In genomic region chr1:44835738-44836675, GRCh38 we compare ENCODE assay signal across 8 cellular contexts. TPM values are rescaled to one million over a fixed set of nuclear protein-coding genes. Genes with fewer than 3 reads are reported as not detected.
A peak's percentile ranks its signal among the peaks of the same experiment; 100 is the strongest.
DNase-seq lines count a peak whose midpoint lies in the region; ATAC-seq and TF ChIP-seq lines count a peak whose summit lies in the region.

No MANE protein-coding gene starts in this region.

- peak overlapping the region in 4 of 8 donors; percentile 19 to 69 (median 42) for H3K4me3 Mint-ChIP-seq in CD4-positive, alpha-beta memory T cell

- no peak overlapping the region for H2AK5ac ChIP-seq in trophoblast cell (ENCODE audit: low read length)

- no peak overlapping the region for H4K91ac ChIP-seq in trophoblast cell (ENCODE audit: low read depth, low read length)

- H2BK5ac ChIP-seq in trophoblast cell (ENCODE audit: low read depth, low read length, poor library complexity), result no peak overlapping the region

- no peak overlapping the region for H3K4ac ChIP-seq in trophoblast cell (ENCODE audit: low read depth, low read length)

- TF ChIP-seq EP300 in upper lobe of left lung (IDR thresholded peaks at IDR 0.05), result no peak

- no peaks in the 10 kb centered on the region for H3K9me3 Mint-ChIP-seq in CD4-positive, alpha-beta memory T cell

- no peak overlapping the region for H3K4me3 ChIP-seq in CD4-positive, alpha-beta memory T cell (ENCODE audit: low read length in 2 of 2)
- H3K4me3 ChIP-seq in trophoblast cell (ENCODE audit: low read depth, low read length) (no peak overlapping the region), upper lobe of left lung (no peak overlapping the region)

- peak overlapping the region in 6 of 7 donors; percentile 7 to 74 (median 58) for H3K27ac Mint-ChIP-seq in CD4-positive, alpha-beta memory T cell

- H2BK12ac ChIP-seq in trophoblast cell (ENCODE audit: low read length), result no peak overlapping the region

- no peaks in the 10 kb centered on the region for H3K36me3 ChIP-seq in CD4-positive, alpha-beta memory T cell (ENCODE audit: insufficient read depth, low read length)
- H3K36me3 ChIP-seq in trophoblast cell (ENCODE audit: control insufficient read depth in 1 of 2, insufficient read depth in 2 of 2, low read length in 2 of 2) (no peaks in the 10 kb centered on the region), upper lobe of left lung (no peaks in the 10 kb centered on the region)

- peak; percentile 64 to 84 (median 78) for TF ChIP-seq CTCF in upper lobe of left lung (IDR thresholded peaks at IDR 0.05)

- CTCF ChIA-PET in CD4-positive, alpha-beta memory T cell (lab: Charles Lee; ENCODE audit: partially characterized antibody), result interaction anchor here (1.0 to 3.7 kb wide), 17 partner anchors 10 to 464 kb away, joined by 3 to 14 read pairs (median 6); partner anchors contain the start of genes BTBD19, HECTD3, PLK3 and RPS8

- no peak overlapping the region for H3K14ac ChIP-seq in trophoblast cell (ENCODE audit: low read length)

- H3K4me1 Mint-ChIP-seq in CD4-positive, alpha-beta memory T cell, result peaks cover 5 to 9% (median 8%) of the 10 kb centered on the region in 4 donors

- no peak overlapping the region for H3K27ac ChIP-seq in CD4-positive, alpha-beta memory T cell (ENCODE audit: low read depth, low read length)
- no peak overlapping the region for H3K27ac ChIP-seq in trophoblast cell (ENCODE audit: low read depth, low read length)
- no peak overlapping the region for H3K27ac ChIP-seq in upper lobe of left lung

- peak; percentile 71 to 83 (median 75) for DNase-seq in CD4-positive, alpha-beta memory T cell
- peak; percentile 52 for DNase-seq in MV-4-11 (lab: John Stamatoyannopoulos, UW)
- peak; percentile 80 for DNase-seq in SK-MEL-5 (ENCODE audit: low read depth, low spot score)
- DNase-seq in activated naive CD4-positive, alpha-beta T cell (lab: John Stamatoyannopoulos, UW), result peak; percentile 47 to 85 (median 71)
- DNase-seq in glomerular visceral epithelial cell (ENCODE audit: extremely low spot score), result peak; percentile 78
- DNase-seq in trophoblast cell, result peak; percentile 75 to 91
- DNase-seq in upper lobe of left lung, result peak in 1 of 2 donors; percentile 87

- H4K8ac ChIP-seq in trophoblast cell (ENCODE audit: low read depth, low read length), result no peak overlapping the region

- H3K4me2 ChIP-seq in trophoblast cell (ENCODE audit: low read length), result no peak overlapping the region

- no peak overlapping the region for H2AFZ ChIP-seq in trophoblast cell (ENCODE audit: insufficient read depth, low read length, poor library complexity)

- intact Hi-C loops in CD4-positive, alpha-beta memory T cell (cut with micrococcal nuclease), result loop anchor here (1.0 to 2.0 kb wide), 6 partner anchors 15 to 468 kb away; partner anchors contain the start of gene HECTD3

- peak; percentile 77 for ATAC-seq in GM21381 (IDR thresholded peaks at IDR 0.05; ENCODE audit: unreplicated experiment)
- peak; percentile 86 to 87 for ATAC-seq in upper lobe of left lung (ENCODE audit: low FRiP score in 2 of 2)

- H3K23ac ChIP-seq in trophoblast cell (ENCODE audit: low read length), result no peak overlapping the region

- H3K9ac ChIP-seq in trophoblast cell (ENCODE audit: low read length), result no peak overlapping the region

- no peaks in the 10 kb centered on the region for H3K9me3 ChIP-seq in CD4-positive, alpha-beta memory T cell (ENCODE audit: control insufficient read depth in 1 of 2, low read length in 2 of 2)
- H3K9me3 ChIP-seq in trophoblast cell (ENCODE audit: insufficient read depth, low read depth, low read length) (no peaks in the 10 kb centered on the region), upper lobe of left lung (no peaks in the 10 kb centered on the region)

- no peak overlapping the region for H4K12ac ChIP-seq in trophoblast cell (ENCODE audit: low read depth, low read length)

- in situ Hi-C loops in SK-MEL-5 (cut with HindIII; ENCODE audit: low pct_unique_long_range_greater_than_20kb, low sequenced_read_pairs), result no loop called here

- H2BK120ac ChIP-seq in trophoblast cell (ENCODE audit: insufficient read depth, low read length, poor library complexity), result no peak overlapping the region

- H3K4me1 ChIP-seq in CD4-positive, alpha-beta memory T cell (ENCODE audit: insufficient read depth, low read length), result peaks cover 4% of the 10 kb centered on the region
- H3K4me1 ChIP-seq in trophoblast cell (ENCODE audit: control insufficient read depth in 1 of 2, insufficient read depth in 2 of 2, low read length in 2 of 2) (no peaks in the 10 kb centered on the region), upper lobe of left lung (peaks cover 0 to 21% (median 8%) of the 10 kb centered on the region in 4 donors)

- H3K27me3 ChIP-seq in CD4-positive, alpha-beta memory T cell (ENCODE audit: insufficient read depth, low read length), result no peaks in the 10 kb centered on the region
- H3K27me3 ChIP-seq in trophoblast cell (ENCODE audit: insufficient read depth, low read length) (no peaks in the 10 kb centered on the region), upper lobe of left lung (no peaks in the 10 kb centered on the region)

- H3K79me1 ChIP-seq in trophoblast cell (ENCODE audit: low read length), result no peaks in the 10 kb centered on the region

- peaks cover 5 to 10% of the 10 kb centered on the region in 2 donors for H3K27me3 Mint-ChIP-seq in CD4-positive, alpha-beta memory T cell

- TF ChIP-seq POLR2A in upper lobe of left lung (IDR thresholded peaks at IDR 0.05), result no peak

- H3K36me3 Mint-ChIP-seq in CD4-positive, alpha-beta memory T cell, result no peaks in the 10 kb centered on the region

- no CpG with 5 or more reads among the region's 23 CpGs for WGBS in trophoblast cell (ENCODE audit: extremely low coverage, insufficient coverage, insufficient read length)
- WGBS in upper lobe of left lung, 2 donors, result 67 to 69% methylated on average over 23 of the region's 23 CpGs

- POLR2A ChIA-PET in CD4-positive, alpha-beta memory T cell (lab: Charles Lee; ENCODE audit: partially characterized antibody), result interaction anchor here (0.6 to 2.1 kb wide), 7 partner anchors 15 to 50 kb away, joined by 3 to 11 read pairs (median 5); partner anchors contain the start of gene PLK3

- no peaks in the 10 kb centered on the region for H3K79me2 ChIP-seq in trophoblast cell (ENCODE audit: control insufficient read depth, insufficient read depth, low read length, poor library complexity)

- no peak overlapping the region for H3K18ac ChIP-seq in trophoblast cell (ENCODE audit: low read length)

RNA-seq across cellular contexts. Expression of gene PTCH2, which starts 7.0 kb away (rescaled TPM):
- total RNA-seq in CD4-positive, alpha-beta memory T cell, result 1 to 10 TPM; 1.3 to 1.4 TPM
- polyA plus RNA-seq in CD4-positive, alpha-beta memory T cell, result under 1 TPM in 1 of 2 donors, not detected in 1; 0.20 TPM
- 0.03 TPM in 1 of 2 replicates, not detected in the other for total RNA-seq in SK-MEL-5 (2014; rRNA removed; shearing (Covaris generic))
- polyA plus RNA-seq in SK-MEL-5 (2015; cell fraction: cytosol; rRNA removed), result 0.10 and 0.14 TPM in 2 replicates
- 1.2 and 1.4 TPM in 2 replicates for polyA plus RNA-seq in SK-MEL-5 (2015; cell fraction: nucleus; rRNA removed)
- polyA plus RNA-seq in trophoblast cell (2013), result 0.10 and 0.15 TPM in 2 replicates
- total RNA-seq in upper lobe of left lung, result 1 to 10 TPM in 2 of 6 donors, under 1 TPM in 4; 0.30 to 1.4 (median 0.82) TPM

RNA-seq across cellular contexts. Expression of gene BTBD19, which starts 27.7 kb away (rescaled TPM):
- 10 to 100 TPM; 14.8 to 16.8 TPM for total RNA-seq in CD4-positive, alpha-beta memory T cell
- polyA plus RNA-seq in CD4-positive, alpha-beta memory T cell, result under 1 TPM; 0.25 to 0.26 TPM
- 0.69 TPM in 1 of 2 replicates, not detected in the other for total RNA-seq in SK-MEL-5 (2014; rRNA removed; shearing (Covaris generic))
- 0.77 and 0.94 TPM in 2 replicates for polyA plus RNA-seq in SK-MEL-5 (2015; cell fraction: cytosol; rRNA removed)
- polyA plus RNA-seq in SK-MEL-5 (2015; cell fraction: nucleus; rRNA removed), result 4.6 and 11.6 TPM in 2 replicates
- 5.8 and 5.9 TPM in 2 replicates for polyA plus RNA-seq in trophoblast cell (2013)
- 10 to 100 TPM in 4 of 6 donors, 1 to 10 TPM in 2; 5.1 to 63.9 (median 17.8) TPM for total RNA-seq in upper lobe of left lung

RNA-seq across cellular contexts. Expression of gene DYNLT4, which starts 28.9 kb away (rescaled TPM):
- under 1 TPM in 1 of 2 experiments, not detected in 1; 0.47 TPM for total RNA-seq in CD4-positive, alpha-beta memory T cell
- 1 to 10 TPM; 1.0 to 1.6 TPM for polyA plus RNA-seq in CD4-positive, alpha-beta memory T cell
- not detected in 2 replicates for total RNA-seq in SK-MEL-5 (2014; rRNA removed; shearing (Covaris generic))
- 0.64 and 0.87 TPM in 2 replicates for polyA plus RNA-seq in SK-MEL-5 (2015; cell fraction: cytosol; rRNA removed)
- not detected in 2 replicates for polyA plus RNA-seq in SK-MEL-5 (2015; cell fraction: nucleus; rRNA removed)
- polyA plus RNA-seq in trophoblast cell (2013), result 0.07 TPM in 1 of 2 replicates, not detected in the other
- 10 to 100 TPM in 4 of 6 donors, 1 to 10 TPM in 2; 1.2 to 38.8 (median 10.9) TPM for total RNA-seq in upper lobe of left lung

RNA-seq across cellular contexts. Expression of gene PLK3, which starts 35.8 kb away (rescaled TPM):
- total RNA-seq in CD4-positive, alpha-beta memory T cell, result 100 to 1,000 TPM; 151 to 153 TPM
- 10 to 100 TPM; 37.3 to 43.7 TPM for polyA plus RNA-seq in CD4-positive, alpha-beta memory T cell
- 3.4 and 5.0 TPM in 2 replicates for total RNA-seq in SK-MEL-5 (2014; rRNA removed; shearing (Covaris generic))
- polyA plus RNA-seq in SK-MEL-5 (2015; cell fraction: cytosol; rRNA removed), result 11.9 and 14.0 TPM in 2 replicates
- polyA plus RNA-seq in SK-MEL-5 (2015; cell fraction: nucleus; rRNA removed), result 48.2 and 66.3 TPM in 2 replicates
- polyA plus RNA-seq in trophoblast cell (2013), result 16.6 TPM in 2 replicates
- 10 to 100 TPM; 24.9 to 72.4 (median 49.6) TPM for total RNA-seq in upper lobe of left lung

RNA-seq across cellular contexts. Expression of gene BEST4, which starts 48.0 kb away (rescaled TPM):
- total RNA-seq in CD4-positive, alpha-beta memory T cell, result 1 to 10 TPM; 1.2 to 1.6 TPM
- polyA plus RNA-seq in CD4-positive, alpha-beta memory T cell, result under 1 TPM in 1 of 2 donors, not detected in 1; 0.20 TPM
- not detected in 2 replicates for total RNA-seq in SK-MEL-5 (2014; rRNA removed; shearing (Covaris generic))
- polyA plus RNA-seq in SK-MEL-5 (2015; cell fraction: cytosol; rRNA removed), result not detected in 2 replicates
- 0.37 TPM in 1 of 2 replicates, not detected in the other for polyA plus RNA-seq in SK-MEL-5 (2015; cell fraction: nucleus; rRNA removed)
- 0.14 TPM in 2 replicates for polyA plus RNA-seq in trophoblast cell (2013)
- total RNA-seq in upper lobe of left lung, result 1 to 10 TPM in 3 of 6 donors, under 1 TPM in 3; 0.30 to 9.1 (median 0.81) TPM
